In the genomic region with DNA sequence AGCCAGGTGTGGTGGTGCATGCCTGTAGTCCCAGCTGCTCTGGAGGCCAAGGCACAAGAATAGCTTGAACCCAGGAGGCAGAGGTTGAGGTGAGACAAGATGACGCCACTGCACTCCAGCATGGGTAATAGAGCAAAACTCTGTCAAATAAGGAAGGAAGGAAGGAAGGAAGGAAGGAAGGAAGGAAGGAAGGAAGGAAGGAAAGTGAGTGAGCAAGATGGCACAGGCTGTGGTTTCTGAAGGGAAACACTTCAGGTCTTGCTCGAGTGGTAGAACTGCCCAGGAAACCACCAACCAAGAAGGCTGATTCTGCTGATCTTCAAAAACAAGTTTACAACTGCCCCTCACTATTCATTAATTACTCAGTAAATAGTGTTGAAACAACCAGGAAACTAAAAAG, we compare ENCODE assay signal across 16 cellular contexts. TPM values are rescaled to one million over a fixed set of nuclear protein-coding genes. Genes with fewer than 3 reads are reported as not detected.
DNase-seq lines count a peak whose midpoint lies in the region; ATAC-seq and TF ChIP-seq lines count a peak whose summit lies in the region.
"Had no signal": no experiment of that assay in that cellular context is flagged by ENCODE, and none has a peak within 500 bp of the region (broad histone marks: within the 10 kb centered on the region; RNA-seq: fewer than 3 reads in every experiment).

No MANE protein-coding gene starts in this region.

- H3K4me1 Mint-ChIP-seq in activated T-cell treated with anti-CD3 and anti-CD28 coated beads, Interleukin-2, amount 50 U/mL, for 24 hours (ENCODE audit: low read depth): peaks cover 47% of the 10 kb centered on the region
- H3K4me1 Mint-ChIP-seq in activated T-cell treated with anti-CD3 and anti-CD28 coated beads, Interleukin-2, amount 50 U/mL, for 4 hours (ENCODE audit: low read depth): peaks cover 42% of the 10 kb centered on the region
- H3K4me1 Mint-ChIP-seq in activated B cell treated with CpG ODN at 0.5 μM for 24 hours: peaks cover 12% of the 10 kb centered on the region

- CTCF ChIA-PET in activated B cell treated with CpG ODN at 0.5 μM for 24 hours (lab: Charles Lee): no interaction called here

- no peaks in the 10 kb centered on the region for H3K36me3 ChIP-seq in neutrophil

- peaks cover 90% of the 10 kb centered on the region for H3K36me3 Mint-ChIP-seq in activated T-cell treated with anti-CD3 and anti-CD28 coated beads, Interleukin-2, amount 50 U/mL, for 24 hours (ENCODE audit: low read depth)
- peaks cover 40% of the 10 kb centered on the region for H3K36me3 Mint-ChIP-seq in activated T-cell treated with anti-CD3 and anti-CD28 coated beads, Interleukin-2, amount 50 U/mL, for 4 hours (ENCODE audit: insufficient read depth)
- peaks cover 9% of the 10 kb centered on the region for H3K36me3 Mint-ChIP-seq in activated B cell treated with CpG ODN at 0.5 μM for 24 hours (ENCODE audit: low read depth)

- no peaks in the 10 kb centered on the region for H3K27me3 Mint-ChIP-seq in activated T-cell treated with anti-CD3 and anti-CD28 coated beads, Interleukin-2, amount 50 U/mL, for 24 hours
- H3K27me3 Mint-ChIP-seq in activated T-cell treated with anti-CD3 and anti-CD28 coated beads, Interleukin-2, amount 50 U/mL, for 4 hours (ENCODE audit: low read depth): no peaks in the 10 kb centered on the region
- no peaks in the 10 kb centered on the region for H3K27me3 Mint-ChIP-seq in activated B cell treated with CpG ODN at 0.5 μM for 24 hours

- POLR2A ChIA-PET in activated B cell treated with CpG ODN at 0.5 μM for 24 hours (lab: Charles Lee): interaction anchor here (0.6 to 0.7 kb wide), 2 partner anchors 22 to 287 kb away, joined by 3 to 13 read pairs; a partner anchor contains a TSS

- H3K4me3 ChIP-seq in neutrophil (ENCODE audit: low read depth in 1 of 2, low read length in 1 of 2) (no peak overlapping the region), coronary artery (no peak overlapping the region)
- H3K4me3 ChIP-seq: GM23248 had no signal

- peak overlapping the region; percentile 59 for H3K27ac ChIP-seq in neutrophil
- H3K27ac ChIP-seq in coronary artery: no peak overlapping the region
- H3K27ac ChIP-seq: GM23248, parathyroid adenoma had no signal

- ATAC-seq in activated T-cell treated with anti-CD3 and anti-CD28 coated beads, Interleukin-2, amount 50 U/mL, for 4 hours: no peak
- peak; percentile 42 for ATAC-seq in activated B cell treated with CpG ODN at 0.5 μM for 24 hours (ENCODE audit: low read depth)
- no peak for ATAC-seq in HG03097 (IDR thresholded peaks at IDR 0.05; ENCODE audit: low FRiP score, unreplicated experiment)

- TF ChIP-seq CTCF in activated B cell treated with CpG ODN at 0.5 μM for 24 hours (IDR thresholded peaks at IDR 0.05) (no peak), neutrophil (IDR thresholded peaks at IDR 0.05) (no peak), coronary artery (IDR thresholded peaks at IDR 0.05) (no peak)

- H3K9me3 ChIP-seq in neutrophil: no peaks in the 10 kb centered on the region

- H3K4me1 ChIP-seq in neutrophil (ENCODE audit: control insufficient read depth in 1 of 2, insufficient read depth in 1 of 2, low read depth in 1 of 2, low read length in 1 of 2): peaks cover 6 to 13% of the 10 kb centered on the region in 2 experiments
- H3K4me1 ChIP-seq: parathyroid adenoma had no signal

- H3K27ac Mint-ChIP-seq in activated T-cell treated with anti-CD3 and anti-CD28 coated beads, Interleukin-2, amount 50 U/mL, for 24 hours: peak overlapping the region; percentile 51
- no peak overlapping the region for H3K27ac Mint-ChIP-seq in activated B cell treated with CpG ODN at 0.5 μM for 24 hours

- no peaks in the 10 kb centered on the region for H3K27me3 ChIP-seq in neutrophil

- H3K4me3 Mint-ChIP-seq in activated T-cell treated with anti-CD3 and anti-CD28 coated beads, Interleukin-2, amount 50 U/mL, for 24 hours: no peak overlapping the region
- no peak overlapping the region for H3K4me3 Mint-ChIP-seq in activated T-cell treated with anti-CD3 and anti-CD28 coated beads, Interleukin-2, amount 50 U/mL, for 4 hours
- H3K4me3 Mint-ChIP-seq in activated B cell treated with CpG ODN at 0.5 μM for 24 hours: no peak overlapping the region

- no peak for DNase-seq in activated T-cell treated with anti-CD3 and anti-CD28 coated beads, Interleukin-2, amount 50 U/mL, for 24 hours
- DNase-seq in activated T-cell treated with anti-CD3 and anti-CD28 coated beads, Interleukin-2, amount 50 U/mL, for 4 hours: no peak
- peak; percentile 26 for DNase-seq in HuH-7 (ENCODE audit: low spot score)
- DNase-seq in activated B cell treated with CpG ODN at 0.5 μM for 24 hours: no peak
- DNase-seq in coronary artery (ENCODE audit: low spot score): no peak
- DNase-seq in hypothalamus (lab: John Stamatoyannopoulos, UW): no peak
- DNase-seq: anterior cingulate cortex; DMS53; GM23248; mesenchymal stem cell; NCI-H187; NCI-H526; stimulated activated CD4-positive, alpha-beta T cell treated with anti-CD3 and anti-CD28 coated beads, Interleukin-15, amount 100 ng/mL, for 24 hours had no signal

- no peaks in the 10 kb centered on the region for H3K9me3 Mint-ChIP-seq in activated T-cell treated with anti-CD3 and anti-CD28 coated beads, Interleukin-2, amount 50 U/mL, for 24 hours
- H3K9me3 Mint-ChIP-seq in activated T-cell treated with anti-CD3 and anti-CD28 coated beads, Interleukin-2, amount 50 U/mL, for 4 hours: no peaks in the 10 kb centered on the region
- H3K9me3 Mint-ChIP-seq in activated B cell treated with CpG ODN at 0.5 μM for 24 hours: peaks cover 5% of the 10 kb centered on the region

- intact Hi-C loops in activated B cell treated with CpG ODN at 0.5 μM for 24 hours (cut with micrococcal nuclease): no loop called here

RNA-seq across cellular contexts. Expression of a gene that starts 45.2 kb away (rescaled TPM):
- total RNA-seq in activated T-cell treated with anti-CD3 and anti-CD28 coated beads, Interleukin-2, amount 50 U/mL, for 4 hours: 100 to 1,000 TPM; 114 to 137 (median 123) TPM
- total RNA-seq in activated B cell treated with CpG ODN at 0.5 μM for 24 hours: 17.6 and 19.6 TPM in 2 replicates
